1 cellular context compared by ENCODE assay signal in the genomic region with DNA sequence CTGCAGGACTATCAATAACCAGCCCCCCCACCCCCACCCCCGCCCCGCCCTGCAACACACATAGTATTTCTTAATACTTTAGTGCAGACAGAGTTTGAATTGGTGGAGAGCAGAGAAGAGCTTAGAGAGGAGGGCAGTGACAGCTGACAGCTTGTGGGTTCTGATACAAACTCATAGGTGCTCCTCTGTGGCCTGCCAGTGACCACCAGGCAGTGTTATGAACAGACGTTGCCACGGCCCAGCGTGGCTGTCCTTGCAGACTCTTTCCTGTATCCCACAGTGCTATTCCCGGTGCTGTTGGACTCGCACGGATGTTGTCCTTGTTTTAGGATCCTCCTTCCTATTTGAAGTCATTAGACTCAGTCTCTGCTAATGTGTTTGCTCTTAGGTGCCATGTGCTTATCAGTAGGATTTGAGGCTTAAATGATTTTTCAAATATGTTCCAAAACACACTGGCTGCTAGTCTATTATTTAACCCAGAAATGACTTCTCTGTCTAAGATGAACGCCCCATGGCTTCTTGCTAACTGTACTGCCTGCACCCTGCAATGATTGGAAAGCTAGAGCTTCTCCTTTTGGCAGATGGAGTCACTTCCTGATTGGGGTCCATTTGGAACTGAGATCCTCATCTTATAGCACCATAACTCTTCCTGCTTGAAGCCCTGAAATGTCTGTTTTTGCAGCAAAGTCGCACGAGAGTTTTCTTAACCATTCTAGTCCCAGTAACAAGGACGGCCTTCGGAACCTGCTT.
TF ChIP-seq lines count a peak whose summit lies in the region.

No MANE protein-coding gene starts in this region.

TF ChIP-seq in WTC11, 78 proteins besides CTCF, POLR2A, EP300 and RAD21:
- TF ChIP-seq, protein P1, sequence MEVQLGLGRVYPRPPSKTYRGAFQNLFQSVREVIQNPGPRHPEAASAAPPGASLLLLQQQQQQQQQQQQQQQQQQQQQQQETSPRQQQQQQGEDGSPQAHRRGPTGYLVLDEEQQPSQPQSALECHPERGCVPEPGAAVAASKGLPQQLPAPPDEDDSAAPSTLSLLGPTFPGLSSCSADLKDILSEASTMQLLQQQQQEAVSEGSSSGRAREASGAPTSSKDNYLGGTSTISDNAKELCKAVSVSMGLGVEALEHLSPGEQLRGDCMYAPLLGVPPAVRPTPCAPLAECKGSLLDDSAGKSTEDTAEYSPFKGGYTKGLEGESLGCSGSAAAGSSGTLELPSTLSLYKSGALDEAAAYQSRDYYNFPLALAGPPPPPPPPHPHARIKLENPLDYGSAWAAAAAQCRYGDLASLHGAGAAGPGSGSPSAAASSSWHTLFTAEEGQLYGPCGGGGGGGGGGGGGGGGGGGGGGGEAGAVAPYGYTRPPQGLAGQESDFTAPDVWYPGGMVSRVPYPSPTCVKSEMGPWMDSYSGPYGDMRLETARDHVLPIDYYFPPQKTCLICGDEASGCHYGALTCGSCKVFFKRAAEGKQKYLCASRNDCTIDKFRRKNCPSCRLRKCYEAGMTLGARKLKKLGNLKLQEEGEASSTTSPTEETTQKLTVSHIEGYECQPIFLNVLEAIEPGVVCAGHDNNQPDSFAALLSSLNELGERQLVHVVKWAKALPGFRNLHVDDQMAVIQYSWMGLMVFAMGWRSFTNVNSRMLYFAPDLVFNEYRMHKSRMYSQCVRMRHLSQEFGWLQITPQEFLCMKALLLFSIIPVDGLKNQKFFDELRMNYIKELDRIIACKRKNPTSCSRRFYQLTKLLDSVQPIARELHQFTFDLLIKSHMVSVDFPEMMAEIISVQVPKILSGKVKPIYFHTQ (CRISPR knock-in tag; IDR thresholded peaks at IDR 0.05): no peak
- TF ChIP-seq ELF4 (CRISPR knock-in tag; IDR thresholded peaks at IDR 0.05; ENCODE audit: low read depth) (no peak), ZNF416 (CRISPR knock-in tag; IDR thresholded peaks at IDR 0.05) (no peak), GRHL2 (CRISPR knock-in tag; IDR thresholded peaks at IDR 0.05; ENCODE audit: insufficient replicate concordance, severe bottlenecking) (no peak), PRRX2 (CRISPR knock-in tag; IDR thresholded peaks at IDR 0.05) (no peak), JAZF1 (CRISPR knock-in tag; IDR thresholded peaks at IDR 0.05) (no peak), ZNF138 (CRISPR knock-in tag; conservative IDR thresholded peaks at IDR 0.05) (no peak)
